9 cellular contexts compared by ENCODE assay signal in the genomic region with DNA sequence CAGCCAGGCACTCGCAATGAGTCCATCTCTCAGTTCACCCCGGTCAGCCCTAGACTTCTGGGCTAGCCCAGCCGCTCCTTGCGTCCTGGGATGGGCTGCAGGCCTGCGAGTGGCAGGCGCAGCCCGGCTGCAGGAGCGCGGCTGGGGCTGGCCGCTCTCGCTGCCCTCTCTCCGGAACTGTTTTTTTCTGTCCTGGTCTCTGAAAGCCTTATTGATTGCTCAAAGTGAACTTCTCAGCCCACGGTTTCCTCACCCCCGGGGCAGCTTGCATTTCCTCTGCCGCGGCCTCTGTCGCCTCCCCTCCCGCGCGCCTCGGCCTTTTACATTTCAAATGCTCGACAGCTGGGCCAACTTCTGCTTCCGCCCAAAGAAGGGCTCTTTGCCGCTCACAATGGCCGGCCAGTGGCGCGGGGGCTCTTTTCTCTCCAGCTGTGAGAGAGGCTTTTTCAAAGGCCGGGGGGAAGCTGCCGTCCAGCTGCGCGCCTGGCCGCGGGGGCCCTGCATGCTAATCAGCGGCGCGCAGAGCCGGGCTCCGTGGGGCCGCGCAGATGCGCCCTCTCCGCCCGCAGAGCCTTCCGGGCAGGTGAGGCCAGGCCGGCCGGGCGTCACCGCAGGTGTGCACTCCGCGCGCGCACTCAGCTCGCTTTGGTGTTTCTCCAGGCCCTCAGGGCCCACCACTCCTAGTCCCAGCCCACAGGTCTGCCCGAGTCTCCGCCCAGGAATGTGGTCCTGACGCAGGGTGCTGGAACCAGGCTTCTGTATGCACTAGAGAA.
DNase-seq lines count a peak whose midpoint lies in the region; ATAC-seq lines count a peak whose summit lies in the region.
"Had no signal": no experiment of that assay in that cellular context is flagged by ENCODE, and none has a peak within 500 bp of the region (broad histone marks: within the 10 kb centered on the region; RNA-seq: fewer than 3 reads in every experiment).

No MANE protein-coding gene starts in this region.

- H3K9me3 ChIP-seq in iPS-20b (ENCODE audit: insufficient read depth, low read depth, low read length) = peaks cover 19% of the 10 kb centered on the region; the same call in 1 of the 2 replicates

- peak overlapping the region; percentile 79 for H3K4me3 Mint-ChIP-seq in activated naive CD8-positive, alpha-beta T cell

- H3K9ac ChIP-seq in iPS-20b (ENCODE audit: low read depth, low read length) = peak overlapping the region; percentile 73

- H3K36me3 ChIP-seq in iPS-20b (ENCODE audit: insufficient read depth, low read depth, low read length) = no peaks in the 10 kb centered on the region

- peak overlapping the region; percentile 43; the same call in 1 of the 2 replicates for H3K4me3 ChIP-seq in iPS-20b (ENCODE audit: low read length)

- ATAC-seq in GM19452 (IDR thresholded peaks at IDR 0.05; ENCODE audit: unreplicated experiment) = peak; percentile 70

- peaks cover 3% of the 10 kb centered on the region for H3K9me3 Mint-ChIP-seq in activated naive CD8-positive, alpha-beta T cell (ENCODE audit: low read depth)

- H3K27me3 Mint-ChIP-seq in activated naive CD8-positive, alpha-beta T cell = no peaks in the 10 kb centered on the region

- peak; percentile 89 for DNase-seq in MV-4-11 (lab: John Stamatoyannopoulos, UW)
- DNase-seq in stimulated activated CD4-positive, alpha-beta T cell treated with anti-CD3 and anti-CD28 coated beads, Interleukin-12 subunit alpha, Interleukin-12 subunit beta, amount 100 ng/mL, for 48 hours (ENCODE audit: low read depth in 2 of 3, low spot score in 1 of 3) = peak in 2 of 3 donors; percentile 51 to 58
- no peak for DNase-seq in GM19240 (ENCODE audit: insufficient read length, low spot score)
- no peak for DNase-seq in ACHN
- no peak for DNase-seq in effector CD8-positive, alpha-beta T cell (lab: John Stamatoyannopoulos, UW)

- peak overlapping the region; percentile 80 for H3K27ac ChIP-seq in iPS-20b (ENCODE audit: low read length)
- H3K27ac ChIP-seq: epithelial cell of prostate had no signal

- H3K4me1 Mint-ChIP-seq in activated naive CD8-positive, alpha-beta T cell (ENCODE audit: low read depth) = peaks cover 50% of the 10 kb centered on the region

- H3K36me3 Mint-ChIP-seq in activated naive CD8-positive, alpha-beta T cell = peaks cover 7% of the 10 kb centered on the region

- H3K27ac Mint-ChIP-seq in activated naive CD8-positive, alpha-beta T cell = peak overlapping the region; percentile 96

- in situ Hi-C loops in ACHN (cut with HindIII; ENCODE audit: low pct_ligation_motif_present, low pct_unique_long_range_greater_than_20kb, low sequenced_read_pairs) = no loop called here

- 0 out of 2 replicates have a peak, but pooled peaks cover 11% of the 10 kb centered on the region for H3K27me3 ChIP-seq in iPS-20b (ENCODE audit: insufficient read depth, low read length)

- peaks cover 20% of the 10 kb centered on the region; the same call in 1 of the 2 replicates for H3K4me1 ChIP-seq in iPS-20b (ENCODE audit: insufficient read depth, low read length)

Comparison
In these comparisons a context has a peak if more than half of its experiments do, and no peak if none do; other contexts are left out.
1. DNase-seq: peak in MV-4-11 (single experiment) and stimulated activated CD4-positive, alpha-beta T cell treated with anti-CD3 and anti-CD28 coated beads, Interleukin-12 subunit alpha, Interleukin-12 subunit beta, amount 100 ng/mL, for 48 hours (2 of 3); none in GM19240 (single experiment), ACHN (single experiment) and effector CD8-positive, alpha-beta T cell (single experiment).